8 cellular contexts compared by ENCODE assay signal in the genomic region with DNA sequence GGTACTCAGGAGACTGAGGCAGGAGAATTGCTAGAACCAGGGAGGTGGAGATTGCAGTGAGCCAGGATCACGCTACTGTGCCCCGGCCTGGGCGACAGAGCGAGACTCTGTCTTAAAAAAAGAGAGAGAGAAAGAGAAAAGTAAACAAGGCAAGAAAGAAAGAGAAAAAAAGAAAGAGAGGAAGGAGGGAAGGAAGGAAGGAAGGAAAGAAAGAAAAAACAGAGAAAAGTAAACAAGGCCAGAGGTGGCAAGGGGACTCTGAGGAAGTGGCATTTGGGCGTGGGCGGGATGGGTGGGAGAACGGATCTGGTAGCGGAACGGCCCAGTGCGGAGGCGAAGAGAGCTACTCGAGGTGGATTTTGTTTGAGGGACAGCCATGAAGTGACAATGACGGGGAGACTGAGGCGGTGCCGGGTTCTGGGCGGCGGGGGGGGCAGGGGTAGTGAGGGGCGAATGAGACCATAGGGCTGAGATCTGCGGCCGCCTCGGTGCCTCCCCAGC. TPM values are rescaled to one million over a fixed set of nuclear protein-coding genes. Genes with fewer than 3 reads are reported as not detected.
DNase-seq lines count a peak whose midpoint lies in the region; ATAC-seq and TF ChIP-seq lines count a peak whose summit lies in the region.

No MANE protein-coding gene starts in this region.

- CTCF ChIA-PET in naive thymus-derived CD4-positive, alpha-beta T cell (lab: Charles Lee) = interaction anchor here (1.5 to 13.8 kb wide), 3 partner anchors 62 to 151 kb away, joined by 3 to 224 read pairs (median 4); a partner anchor contains a TSS

- TF ChIP-seq CTCF in CD14-positive monocyte (IDR thresholded peaks at IDR 0.05) (no peak), brain (conservative IDR thresholded peaks at IDR 0.05) (no peak)

- H3K9me3 ChIP-seq in naive thymus-derived CD4-positive, alpha-beta T cell (ENCODE audit: control insufficient read depth in 2 of 3, low read length in 3 of 3) = no peaks in the 10 kb centered on the region

- no peaks in the 10 kb centered on the region for H3K27me3 ChIP-seq in naive thymus-derived CD4-positive, alpha-beta T cell (ENCODE audit: control insufficient read depth in 2 of 2, insufficient read depth in 2 of 2, low read length in 2 of 2)

- H3K36me3 Mint-ChIP-seq in CD14-positive monocyte = peaks cover 2 to 23% of the 10 kb centered on the region in 2 donors
- peaks cover 4% of the 10 kb centered on the region for H3K36me3 Mint-ChIP-seq in brain
- peaks cover 0 to 5% (median 0%) of the 10 kb centered on the region in 5 donors for H3K36me3 Mint-ChIP-seq in naive thymus-derived CD4-positive, alpha-beta T cell

- H3K27me3 Mint-ChIP-seq in CD14-positive monocyte (ENCODE audit: low read depth in 3 of 3) (peaks cover 2 to 8% (median 4%) of the 10 kb centered on the region in 3 donors), brain (peaks cover 40% of the 10 kb centered on the region)
- peaks cover 0 to 6% (median 0%) of the 10 kb centered on the region in 5 donors for H3K27me3 Mint-ChIP-seq in naive thymus-derived CD4-positive, alpha-beta T cell

- DNase-seq in CD14-positive monocyte (ENCODE audit: low spot score) = no peak
- DNase-seq in naive thymus-derived CD4-positive, alpha-beta T cell = peak in 1 of 9 donors; percentile 50
- no peak for DNase-seq in COLO668 (lab: John Stamatoyannopoulos, UW; ENCODE audit: unreplicated experiment)
- DNase-seq in cerebellar nuclear complex (lab: John Stamatoyannopoulos, UW) = no peak
- no peak for DNase-seq in left colon
- DNase-seq in NCI-H748 (lab: John Stamatoyannopoulos, UW; ENCODE audit: unreplicated experiment) = no peak

- H3K4me3 ChIP-seq in naive thymus-derived CD4-positive, alpha-beta T cell (ENCODE audit: low read length) = peak overlapping the region; percentile 25

- H3K27ac ChIP-seq in naive thymus-derived CD4-positive, alpha-beta T cell (ENCODE audit: low read depth, low read length) = peak overlapping the region; percentile 97

- peaks cover 19 to 24% of the 10 kb centered on the region in 2 donors for H3K4me1 ChIP-seq in naive thymus-derived CD4-positive, alpha-beta T cell (ENCODE audit: control insufficient read depth in 2 of 2, insufficient read depth in 2 of 2, low read length in 2 of 2)

- peak overlapping the region; percentile 62 to 83 for H3K4me3 Mint-ChIP-seq in CD14-positive monocyte
- peak overlapping the region; percentile 79 to 86 (median 82) for H3K4me3 Mint-ChIP-seq in brain
- peak overlapping the region; percentile 81 to 98 (median 87) for H3K4me3 Mint-ChIP-seq in naive thymus-derived CD4-positive, alpha-beta T cell

- intact Hi-C loops in CD14-positive monocyte (cut with micrococcal nuclease) (loop anchor here in 1 of 2 donors (5.0 kb wide), 1 partner anchor 112 kb away; no protein-coding TSS in a partner anchor), left colon (cut with DNase I, micrococcal nuclease) (no loop called here)
- intact Hi-C loops in naive thymus-derived CD4-positive, alpha-beta T cell (cut with micrococcal nuclease) = loop anchor here (2.0 to 5.0 kb wide), 3 partner anchors 128 to 172 kb away; a partner anchor contains a TSS

- POLR2A ChIA-PET in naive thymus-derived CD4-positive, alpha-beta T cell (lab: Charles Lee) = interaction anchor here (0.6 to 4.6 kb wide), 22 partner anchors 10 to 299 kb away, joined by 3 to 35 read pairs (median 5); a partner anchor contains a TSS

- ATAC-seq in HG03565 (IDR thresholded peaks at IDR 0.05; ENCODE audit: unreplicated experiment) (peak; percentile 1), left colon (no peak)
- no peak for ATAC-seq in naive thymus-derived CD4-positive, alpha-beta T cell

- H3K4me1 Mint-ChIP-seq in CD14-positive monocyte (peaks cover 29% of the 10 kb centered on the region), brain (peaks cover 9% of the 10 kb centered on the region)
- peaks cover 10 to 35% (median 18%) of the 10 kb centered on the region in 7 donors for H3K4me1 Mint-ChIP-seq in naive thymus-derived CD4-positive, alpha-beta T cell

- H3K27ac Mint-ChIP-seq in CD14-positive monocyte = peak overlapping the region; percentile 95 to 98 (median 96)
- peak overlapping the region in 4 of 5 experiments; percentile 36 to 46 (median 40) for H3K27ac Mint-ChIP-seq in brain
- H3K27ac Mint-ChIP-seq in naive thymus-derived CD4-positive, alpha-beta T cell = peak overlapping the region; percentile 94 to 100 (median 99)

- no peaks in the 10 kb centered on the region for H3K36me3 ChIP-seq in naive thymus-derived CD4-positive, alpha-beta T cell (ENCODE audit: control insufficient read depth in 2 of 3, insufficient read depth in 3 of 3, low read length in 3 of 3)

- H3K9me3 Mint-ChIP-seq in CD14-positive monocyte (peaks cover 0 to 2% (median 0%) of the 10 kb centered on the region in 7 donors), brain (peaks cover 0 to 2% (median 0%) of the 10 kb centered on the region in 5 experiments)
- H3K9me3 Mint-ChIP-seq in naive thymus-derived CD4-positive, alpha-beta T cell = peaks cover 0 to 3% (median 0%) of the 10 kb centered on the region in 11 donors

RNA-seq across cellular contexts. Expression of a gene that starts 7.4 kb away (rescaled TPM):
- polyA plus RNA-seq in CD14-positive monocyte = 10 to 100 TPM; 13.8 to 23.9 TPM
- polyA plus RNA-seq in brain (ENCODE audit: insufficient read depth, low read depth, low replicate concordance) = 36.6 TPM
- total RNA-seq in naive thymus-derived CD4-positive, alpha-beta T cell = 100 to 1,000 TPM in 4 of 5 experiments, 10 to 100 TPM in 1; 77.2 to 237 (median 152) TPM
- polyA plus RNA-seq in naive thymus-derived CD4-positive, alpha-beta T cell = 10 to 100 TPM; 31.8 to 60.1 TPM
- 10 to 100 TPM; 21.0 to 27.7 TPM for total RNA-seq in left colon

RNA-seq across cellular contexts. Expression of a gene that starts 33.6 kb away (rescaled TPM):
- polyA plus RNA-seq in CD14-positive monocyte = not detected
- polyA plus RNA-seq in brain (ENCODE audit: insufficient read depth, low read depth, low replicate concordance) = 25.3 TPM
- total RNA-seq in naive thymus-derived CD4-positive, alpha-beta T cell = under 1 TPM in 1 of 5 experiments, not detected in 4; 0.05 TPM
- not detected for polyA plus RNA-seq in naive thymus-derived CD4-positive, alpha-beta T cell
- under 1 TPM in 1 of 2 donors, not detected in 1; 0.14 TPM for total RNA-seq in left colon

Comparison
In these comparisons a context has a peak if more than half of its experiments do, and no peak if none do; other contexts are left out.
1. H3K27ac Mint-ChIP-seq: peak in every context shown above with its lines; median percentile 99 in naive thymus-derived CD4-positive, alpha-beta T cell; 96 in CD14-positive monocyte; 40 in brain.
2. RNA of a gene that starts 33.6 kb away (polyA plus RNA-seq): 25.3 TPM in brain (single experiment); not detected in CD14-positive monocyte and not detected in naive thymus-derived CD4-positive, alpha-beta T cell; every median in the first group is over 10 times any median in the second.
3. intact Hi-C loops: an anchor here in naive thymus-derived CD4-positive, alpha-beta T cell (2.0 to 5.0 kb wide); none called in left colon.
4. Peak in every context shown above with its lines, with median percentiles within 50 percentile points of each other: H3K4me3 Mint-ChIP-seq.